13 cellular contexts compared by ENCODE assay signal in the genomic region with DNA sequence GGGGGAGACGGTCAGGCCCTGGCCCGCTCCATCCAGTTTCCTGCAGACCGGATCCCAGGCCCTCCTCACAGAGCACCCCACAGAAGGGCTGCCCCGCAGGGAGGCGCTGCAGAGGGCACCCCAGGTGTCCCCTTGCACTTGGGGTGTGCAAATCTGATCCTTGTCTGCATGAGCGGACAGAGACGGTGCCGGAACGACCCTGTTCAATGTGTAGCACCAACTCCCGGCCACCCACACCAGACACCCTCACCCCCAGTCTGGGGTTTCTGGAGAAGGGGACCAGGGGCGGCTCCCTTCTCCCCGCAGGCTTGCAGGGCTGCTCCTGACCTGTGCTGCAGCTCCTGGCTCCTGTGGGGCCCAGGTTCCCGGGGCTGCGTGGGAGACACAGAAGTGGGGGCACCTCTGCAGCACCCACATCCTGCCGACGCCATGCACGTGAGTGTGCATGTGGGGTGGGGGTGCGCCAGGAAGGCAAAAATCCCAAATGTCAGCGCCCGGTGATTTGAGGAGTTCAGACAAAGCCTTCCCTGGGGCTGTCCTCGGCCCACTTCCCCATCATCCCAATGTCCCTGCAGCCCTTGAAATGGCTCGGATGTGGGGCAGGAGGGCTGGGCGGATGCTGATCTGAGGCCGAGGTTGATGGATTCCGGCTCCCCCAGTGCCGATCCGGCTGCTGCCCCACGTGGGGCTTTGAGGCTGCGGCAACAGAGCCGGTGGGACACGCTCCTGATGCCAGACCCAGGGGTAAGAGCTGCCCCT.
A peak's percentile ranks its signal among the peaks of the same experiment; 100 is the strongest.
DNase-seq lines count a peak whose midpoint lies in the region; ATAC-seq and TF ChIP-seq lines count a peak whose summit lies in the region.
"Had no signal": no experiment of that assay in that cellular context is flagged by ENCODE, and none has a peak within 500 bp of the region (broad histone marks: within the 10 kb centered on the region; RNA-seq: fewer than 3 reads in every experiment).

No MANE protein-coding gene starts in this region.

- H3K36me3 ChIP-seq in BE2C (no peaks in the 10 kb centered on the region), endodermal cell (ENCODE audit: control insufficient read depth, insufficient read depth, low read length) (no peaks in the 10 kb centered on the region), neuronal stem cell (replicated peaks in 1 of 2; ENCODE audit: control insufficient read depth in 2 of 2, insufficient read depth in 2 of 2, low read length in 2 of 2) (no peaks in the 10 kb centered on the region)
- H3K36me3 ChIP-seq: thyroid gland had no signal

- ATAC-seq in HG03378 (IDR thresholded peaks at IDR 0.05; ENCODE audit: unreplicated experiment) = no peak
- no peak for ATAC-seq in GM21576 (IDR thresholded peaks at IDR 0.05; ENCODE audit: unreplicated experiment)

- H3K9me3 ChIP-seq in BE2C (no peaks in the 10 kb centered on the region), endodermal cell (ENCODE audit: control insufficient read depth, low read length) (no peaks in the 10 kb centered on the region), neuronal stem cell (replicated peaks in 1 of 2; ENCODE audit: control insufficient read depth in 2 of 2, insufficient read depth in 1 of 2, low read depth in 1 of 2, low read length in 2 of 2) (no peaks in the 10 kb centered on the region)
- H3K9me3 ChIP-seq: thyroid gland had no signal

- H3K9ac ChIP-seq in endodermal cell (ENCODE audit: extremely low read depth, low read length, poor library complexity, severe bottlenecking) (no peak overlapping the region), neuronal stem cell (ENCODE audit: low read depth, low read length, poor library complexity) (peak overlapping the region; percentile 50)

- no peak for TF ChIP-seq POLR2A in erythroblast (IDR thresholded peaks at IDR 0.05; ENCODE audit: low read length)

- no peak overlapping the region for H2BK15ac ChIP-seq in neuronal stem cell (ENCODE audit: low read length)

- H3K27me3 Mint-ChIP-seq in endodermal cell (ENCODE audit: insufficient read depth) = peaks cover 1% of the 10 kb centered on the region

- WGBS in endodermal cell (ENCODE audit: insufficient coverage in 1 of 2, insufficient read length in 1 of 2), 2 experiments = 80 to 88% methylated on average over 17 to 31 of the region's 31 CpGs
- WGBS in neuronal stem cell (ENCODE audit: extremely low coverage in 2 of 2, insufficient read length in 2 of 2, insufficient replicate concordance in 1 of 2), 2 donors = no CpG with 5 or more reads among the region's 31 CpGs

- H3K14ac ChIP-seq in neuronal stem cell (ENCODE audit: low read length) = no peak overlapping the region

- no peak overlapping the region for H3K4me2 ChIP-seq in neuronal stem cell (ENCODE audit: insufficient read depth, low read length, poor library complexity, severe bottlenecking)

- no peak overlapping the region for H3K18ac ChIP-seq in neuronal stem cell (ENCODE audit: low read length)

- H3K4me3 ChIP-seq in BE2C (ENCODE audit: low read depth, low read length) (no peak overlapping the region), endodermal cell (ENCODE audit: low read length) (no peak overlapping the region), neuronal stem cell (ENCODE audit: low read length in 2 of 2) (peak overlapping the region in 1 of 2 donors; percentile 32)
- H3K4me3 ChIP-seq: thyroid gland had no signal

- no peak overlapping the region for H4K91ac ChIP-seq in neuronal stem cell (ENCODE audit: low read depth, low read length, poor library complexity)

- H2BK120ac ChIP-seq in neuronal stem cell (ENCODE audit: low read depth, low read length) = no peak overlapping the region

- H2BK12ac ChIP-seq in neuronal stem cell (ENCODE audit: low read length) = peak overlapping the region; percentile 24

- no peaks in the 10 kb centered on the region for H3K4me1 Mint-ChIP-seq in endodermal cell

- no peak overlapping the region for H2BK5ac ChIP-seq in neuronal stem cell (ENCODE audit: low read length)

- H2AK5ac ChIP-seq in neuronal stem cell (ENCODE audit: low read depth, low read length) = peak overlapping the region; percentile 61

- no peak overlapping the region for H3K4me3 Mint-ChIP-seq in endodermal cell
- H3K4me3 Mint-ChIP-seq: activated naive CD8-positive, alpha-beta T cell had no signal

- no peak overlapping the region for H2AFZ ChIP-seq in neuronal stem cell (ENCODE audit: low read length)

- TF ChIP-seq CTCF in BE2C (IDR thresholded peaks at IDR 0.05; ENCODE audit: low read depth, low read length) = no peak
- no peak for TF ChIP-seq CTCF in endodermal cell (conservative IDR thresholded peaks at IDR 0.05)

- no peak overlapping the region for H3K27ac Mint-ChIP-seq in endodermal cell
- H3K27ac Mint-ChIP-seq: activated naive CD8-positive, alpha-beta T cell had no signal

- H3K23ac ChIP-seq in neuronal stem cell (ENCODE audit: low read depth, low read length, poor library complexity) = no peak overlapping the region

- DNase-seq in BE2C (peak; percentile 3), D341Med (ENCODE audit: low spot score) (peak; percentile 33), endodermal cell (peak; percentile 36), neuronal stem cell (ENCODE audit: low spot score) (no peak), SW 1271 (lab: John Stamatoyannopoulos, UW) (no peak), erythroblast (lab: John Stamatoyannopoulos, UW) (no peak)
- DNase-seq: effector CD8-positive, alpha-beta T cell; nucleus accumbens; stimulated activated CD4-positive, alpha-beta T cell treated with anti-CD3 and anti-CD28 coated beads, Interleukin-4, amount 100 ng/mL, for 24 hours; thyroid gland had no signal

- peaks cover 88% of the 10 kb centered on the region for H3K27me3 ChIP-seq in BE2C
- no peaks in the 10 kb centered on the region for H3K27me3 ChIP-seq in endodermal cell (ENCODE audit: control insufficient read depth, insufficient read depth, low read length, poor library complexity, severe bottlenecking)
- peaks cover 0 to 93% (median 0%) of the 10 kb centered on the region in 3 experiments for H3K27me3 ChIP-seq in neuronal stem cell (ENCODE audit: control insufficient read depth in 3 of 3, insufficient read depth in 3 of 3, low read depth in 1 of 3, low read length in 3 of 3)
- H3K27me3 ChIP-seq: thyroid gland had no signal

- peaks cover 2% of the 10 kb centered on the region for H3K79me1 ChIP-seq in neuronal stem cell (ENCODE audit: low read depth, low read length)

- H4K8ac ChIP-seq in neuronal stem cell (ENCODE audit: low read depth, low read length) = no peak overlapping the region

- no peak overlapping the region for H3K4ac ChIP-seq in neuronal stem cell (ENCODE audit: low read length)

- H3K4me1 ChIP-seq in BE2C = no peaks in the 10 kb centered on the region
- no peaks in the 10 kb centered on the region for H3K4me1 ChIP-seq in endodermal cell (ENCODE audit: control insufficient read depth, insufficient read depth, low read length)
- H3K4me1 ChIP-seq in neuronal stem cell (ENCODE audit: control insufficient read depth in 2 of 2, insufficient read depth in 1 of 2, low read depth in 1 of 2, low read length in 2 of 2) = no peaks in the 10 kb centered on the region
- H3K4me1 ChIP-seq: thyroid gland had no signal

- H3K27ac ChIP-seq in endodermal cell (ENCODE audit: low read depth, low read length) (no peak overlapping the region), neuronal stem cell (replicated peaks; ENCODE audit: low read length) (no peak overlapping the region)
- H3K27ac ChIP-seq: thyroid gland had no signal

- no peaks in the 10 kb centered on the region for H3K9me3 Mint-ChIP-seq in endodermal cell

- no peaks in the 10 kb centered on the region for H3K36me3 Mint-ChIP-seq in endodermal cell (ENCODE audit: low read depth)
- H3K36me3 Mint-ChIP-seq: activated naive CD8-positive, alpha-beta T cell had no signal

Comparison
In these comparisons a context has a peak if more than half of its experiments do, and no peak if none do; other contexts are left out.
1. DNase-seq: peak in BE2C (single experiment), D341Med (single experiment) and endodermal cell (single experiment); none in neuronal stem cell (single experiment), SW 1271 (0 of 2) and erythroblast (0 of 2).